8 cellular contexts compared by ENCODE assay signal in the genomic region with DNA sequence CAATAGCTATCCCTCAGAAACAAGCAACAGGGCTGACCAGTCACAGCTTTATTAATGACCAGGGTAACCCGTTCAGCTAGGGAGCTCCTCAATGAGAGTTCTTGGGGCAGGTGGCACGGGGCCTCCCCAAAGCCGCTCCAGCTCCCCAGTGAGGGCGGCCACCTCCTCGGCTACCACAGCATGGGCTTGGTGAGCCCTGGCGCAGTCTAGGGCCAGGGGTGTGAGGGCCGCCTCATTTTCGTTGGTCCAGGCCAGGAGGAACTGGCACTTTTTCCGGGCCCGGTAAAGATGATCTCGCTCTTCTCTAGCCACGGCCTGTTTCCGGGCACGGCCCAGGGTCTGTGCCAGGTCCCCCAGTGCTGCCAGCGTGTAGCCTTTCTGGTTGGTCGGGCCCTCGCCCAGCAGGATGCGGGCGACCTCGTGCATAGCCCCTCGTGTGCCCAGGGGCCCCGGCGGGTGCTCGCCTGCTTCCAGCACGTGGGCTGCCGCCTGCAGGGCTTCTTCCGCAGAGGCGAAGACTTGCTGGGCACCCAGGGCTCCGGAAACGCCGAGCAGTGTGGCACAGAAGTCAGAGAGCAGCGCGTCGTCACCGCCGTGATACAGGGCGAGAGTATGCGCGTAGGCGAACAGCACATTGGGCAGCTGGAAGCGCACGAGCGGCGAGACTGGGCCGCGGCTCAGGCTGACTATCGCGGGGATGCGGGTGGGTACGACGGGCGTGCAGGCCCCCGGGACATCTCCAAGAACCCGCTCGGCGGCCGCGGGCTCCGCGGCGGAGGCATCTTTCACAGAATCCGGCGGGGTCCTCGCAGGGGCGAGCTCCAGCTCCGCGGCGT. TPM values are rescaled to one million over a fixed set of nuclear protein-coding genes. Genes with fewer than 3 reads are reported as not detected.
A peak's percentile ranks its signal among the peaks of the same experiment; 100 is the strongest.
DNase-seq lines count a peak whose midpoint lies in the region; ATAC-seq and TF ChIP-seq lines count a peak whose summit lies in the region.

No MANE protein-coding gene starts in this region.

- H3K27me3 ChIP-seq in PC-3 (ENCODE audit: low read length) (no peaks in the 10 kb centered on the region), right cardiac atrium (ENCODE audit: control insufficient read depth, insufficient read depth) (no peaks in the 10 kb centered on the region)

- H3F3A ChIP-seq in PC-3 (ENCODE audit: low read length, unreplicated experiment), result peaks cover 20% of the 10 kb centered on the region

- peaks cover 20% of the 10 kb centered on the region for H3K36me3 ChIP-seq in PC-3 (ENCODE audit: low read depth, low read length)

- H4K20me1 ChIP-seq in PC-3 (ENCODE audit: low read length), result 0 out of 2 replicates have a peak, but pooled peaks cover 3% of the 10 kb centered on the region

- H3K9me2 ChIP-seq in PC-3 (replicated peaks; ENCODE audit: low read length), result no peaks in the 10 kb centered on the region

- peak overlapping the region; percentile 39 for H2AFZ ChIP-seq in PC-3 (ENCODE audit: low read length)

- peaks cover 30% of the 10 kb centered on the region for H3K4me1 ChIP-seq in PC-3 (ENCODE audit: insufficient read depth, low read length)
- no peaks in the 10 kb centered on the region for H3K4me1 ChIP-seq in right cardiac atrium (ENCODE audit: control insufficient read depth, insufficient read depth, low read length)

- CTCF ChIA-PET in PC-3 (lab: Charles Lee), result no interaction called here

- peak overlapping the region; percentile 86 for H3K4me2 ChIP-seq in PC-3 (ENCODE audit: low read length)

- 22% methylated on average over 68 of the region's 68 CpGs for WGBS in right cardiac atrium

- H3K9ac ChIP-seq in PC-3 (ENCODE audit: low read length), result peak overlapping the region; percentile 94

- H3K9me3 ChIP-seq in PC-3 (ENCODE audit: low read length) (no peaks in the 10 kb centered on the region), right cardiac atrium (ENCODE audit: control insufficient read depth, low read length) (no peaks in the 10 kb centered on the region)

- peaks cover 57% of the 10 kb centered on the region for H3K4me1 Mint-ChIP-seq in activated naive CD4-positive, alpha-beta T cell treated with anti-CD3 and anti-CD28 coated beads, Interleukin-2, amount 50 U/mL, for 24 hours

- no peaks in the 10 kb centered on the region for H3K27me3 Mint-ChIP-seq in activated naive CD4-positive, alpha-beta T cell treated with anti-CD3 and anti-CD28 coated beads, Interleukin-2, amount 50 U/mL, for 24 hours

- TF ChIP-seq CTCF in PC-3 (conservative IDR thresholded peaks at IDR 0.05; ENCODE audit: low read depth, low read length), result no peak

- H3K9me3 Mint-ChIP-seq in activated naive CD4-positive, alpha-beta T cell treated with anti-CD3 and anti-CD28 coated beads, Interleukin-2, amount 50 U/mL, for 24 hours, result no peaks in the 10 kb centered on the region

- DNase-seq in NCI-H2029 (lab: John Stamatoyannopoulos, UW) (peak; percentile 53), NCI-H2029 treated with DMSO at 0.1 percent for 48 hours (lab: John Stamatoyannopoulos, UW) (no peak), PC-3 (peak; percentile 57), right cardiac atrium (peak; percentile 38 to 72 (median 67)), skeletal muscle cell (ENCODE audit: low read depth) (no peak), NCI-H524 (lab: John Stamatoyannopoulos, UW) (no peak), medulla oblongata (ENCODE audit: extremely low spot score) (no peak)

- intact Hi-C loops in PC-3 (cut with micrococcal nuclease) (loop anchor here (1.0 to 2.0 kb wide), 4 partner anchors 20 to 138 kb away; a partner anchor contains a TSS), right cardiac atrium (cut with DNase I) (loop anchor here in 2 of 4 donors (10.0 kb wide), 3 partner anchors 92 to 332 kb away; a partner anchor contains a TSS)

- peak overlapping the region; percentile 91 for H3K4me3 Mint-ChIP-seq in activated naive CD4-positive, alpha-beta T cell treated with anti-CD3 and anti-CD28 coated beads, Interleukin-2, amount 50 U/mL, for 24 hours

- peak; percentile 4 for ATAC-seq in PC-3
- peak; percentile 0 for ATAC-seq in right cardiac atrium

- H3K27ac ChIP-seq in PC-3 (ENCODE audit: low read length), result peak overlapping the region; percentile 74
- H3K27ac ChIP-seq in right cardiac atrium (ENCODE audit: low read length), result peak overlapping the region; percentile 48

- H3K4me3 ChIP-seq in PC-3 (ENCODE audit: low read length) (peak overlapping the region; percentile 77), right cardiac atrium (ENCODE audit: low read length) (peak overlapping the region; percentile 57), skeletal muscle cell (ENCODE audit: low read depth, low read length) (peak overlapping the region; percentile 79)

- BruUV-seq in PC-3 (replicated peaks; lab: Mats Ljungman, UMichigan), result no TSS peak

- peaks cover 43% of the 10 kb centered on the region for H3K79me2 ChIP-seq in PC-3 (ENCODE audit: low read length)

- peak overlapping the region; percentile 96 for H3K27ac Mint-ChIP-seq in activated naive CD4-positive, alpha-beta T cell treated with anti-CD3 and anti-CD28 coated beads, Interleukin-2, amount 50 U/mL, for 24 hours

- POLR2A ChIA-PET in PC-3 (lab: Charles Lee; ENCODE audit: unreplicated experiment), result interaction anchor here (0.5 to 0.6 kb wide), 2 partner anchors 18 to 603 kb away, joined by 3 read pairs; no protein-coding TSS in a partner anchor

- peaks cover 20% of the 10 kb centered on the region for H3K36me3 Mint-ChIP-seq in activated naive CD4-positive, alpha-beta T cell treated with anti-CD3 and anti-CD28 coated beads, Interleukin-2, amount 50 U/mL, for 24 hours

RNA-seq across cellular contexts. Expression of a gene that starts 0.9 kb away (rescaled TPM):
- total RNA-seq in PC-3 (2014; rRNA removed), result 48.2 and 59.0 TPM in 2 replicates
- 1 to 10 TPM; 6.4 to 9.2 (median 7.8) TPM for total RNA-seq in right cardiac atrium
- polyA plus RNA-seq in right cardiac atrium, result 11.6 TPM

RNA-seq across cellular contexts. Expression of a gene that starts 4.9 kb away (rescaled TPM):
- total RNA-seq in PC-3 (2014; rRNA removed) (38.4 and 44.2 TPM in 2 replicates), right cardiac atrium (10 to 100 TPM; 45.7 to 91.5 (median 52.3) TPM)
- 63.5 TPM for polyA plus RNA-seq in right cardiac atrium

RNA-seq across cellular contexts. Expression of a gene that starts 5.3 kb away (rescaled TPM):
- total RNA-seq in PC-3 (2014; rRNA removed), result 1,119 and 1,157 TPM in 2 replicates
- total RNA-seq in right cardiac atrium, result 100 to 1,000 TPM; 658 to 797 (median 721) TPM
- 686 TPM for polyA plus RNA-seq in right cardiac atrium

RNA-seq across cellular contexts. Expression of a gene that starts 5.5 kb away (rescaled TPM):
- total RNA-seq in PC-3 (2014; rRNA removed), result 163 and 183 TPM in 2 replicates
- 10 to 100 TPM; 31.1 to 37.7 (median 34.1) TPM for total RNA-seq in right cardiac atrium
- polyA plus RNA-seq in right cardiac atrium, result 24.8 TPM

RNA-seq across cellular contexts. Expression of a gene that starts 17.7 kb away (rescaled TPM):
- total RNA-seq in PC-3 (2014; rRNA removed) (22.3 and 33.2 TPM in 2 replicates), right cardiac atrium (10 to 100 TPM; 28.5 to 40.7 (median 32.8) TPM)
- polyA plus RNA-seq in right cardiac atrium, result 17.4 TPM

Comparison
In these comparisons a context has a peak if more than half of its experiments do, and no peak if none do; other contexts are left out.
1. DNase-seq: peak in NCI-H2029 (single experiment), PC-3 (single experiment) and right cardiac atrium (3 of 3); none in NCI-H2029 treated with DMSO at 0.1 percent for 48 hours (single experiment), skeletal muscle cell (single experiment), NCI-H524 (0 of 2) and medulla oblongata (single experiment).
2. Peak in every context shown above with its lines, with median percentiles within 50 percentile points of each other: H3K4me3 ChIP-seq.